19 cellular contexts compared by ENCODE assay signal in the genomic region with DNA sequence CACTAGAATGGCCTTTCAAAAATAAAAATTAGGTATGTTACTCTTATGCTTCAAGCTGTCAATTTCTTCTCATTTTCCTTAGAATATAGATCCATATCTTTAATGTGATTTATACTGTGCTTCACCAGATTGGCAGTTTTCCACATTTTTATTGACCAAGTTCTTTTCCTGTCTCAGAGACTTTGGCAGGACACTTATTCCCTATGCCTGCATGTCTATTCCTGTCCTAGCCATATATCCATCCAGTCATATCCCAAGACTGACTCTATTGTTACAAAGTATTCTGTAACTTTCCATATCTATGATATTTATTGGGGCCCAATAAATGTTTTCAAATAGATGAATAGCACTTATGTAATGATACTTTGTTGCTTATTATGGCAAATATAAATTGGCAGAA.
DNase-seq lines count a peak whose midpoint lies in the region; ATAC-seq, FAIRE-seq and TF ChIP-seq lines count a peak whose summit lies in the region.
"Had no signal": no experiment of that assay in that cellular context is flagged by ENCODE, and none has a peak within 500 bp of the region (broad histone marks: within the 10 kb centered on the region; RNA-seq: fewer than 3 reads in every experiment).

No MANE protein-coding gene starts in this region.

- H3K27ac ChIP-seq in RWPE1 (no peak overlapping the region), foreskin keratinocyte (no peak overlapping the region), SK-N-SH (ENCODE audit: low read depth in 2 of 2, low read length in 1 of 2) (no peak overlapping the region)

- no peaks in the 10 kb centered on the region for H3K9me3 ChIP-seq in SK-N-SH
- H3K9me3 ChIP-seq: HAP-1 had no signal

- FAIRE-seq in bronchial epithelial cell (lab: Jason Lieb, UNC): no peak
- FAIRE-seq: G401.6, GM12892, H54 had no signal

- TF ChIP-seq CTCF in RWPE1 (conservative IDR thresholded peaks at IDR 0.05; ENCODE audit: low read depth) (no peak), bronchial epithelial cell (IDR thresholded peaks at IDR 0.05; ENCODE audit: insufficient read depth, low read length, severe bottlenecking) (no peak), foreskin keratinocyte (conservative IDR thresholded peaks at IDR 0.05) (no peak), SK-N-SH (IDR thresholded peaks at IDR 0.05) (no peak)

- no peaks in the 10 kb centered on the region for H3K27me3 ChIP-seq in bronchial epithelial cell (ENCODE audit: control insufficient read depth, insufficient read depth, low read length)
- H3K27me3 ChIP-seq in foreskin keratinocyte: no peaks in the 10 kb centered on the region
- no peaks in the 10 kb centered on the region for H3K27me3 ChIP-seq in SK-N-SH (ENCODE audit: insufficient read depth)

- H3K9me2 ChIP-seq in SK-N-SH: no peaks in the 10 kb centered on the region

- no peak overlapping the region for H3K4me3 ChIP-seq in bronchial epithelial cell (ENCODE audit: low read depth, low read length)
- H3K4me3 ChIP-seq in SK-N-SH (ENCODE audit: low read depth in 2 of 2, low read length in 1 of 2): no peak overlapping the region
- H3K4me3 ChIP-seq: HAP-1 had no signal

- H2AFZ ChIP-seq in SK-N-SH (ENCODE audit: low read depth): no peak overlapping the region

- CTCF ChIA-PET in RWPE1 (lab: Yijun Ruan, JAX) (no interaction called here), SK-N-SH (lab: Yijun Ruan, JAX) (no interaction called here)

- H3K36me3 ChIP-seq in bronchial epithelial cell (ENCODE audit: control insufficient read depth, insufficient read depth, low read length) (no peaks in the 10 kb centered on the region), SK-N-SH (replicated peaks in 1 of 2; ENCODE audit: control insufficient read depth in 1 of 2, insufficient read depth in 2 of 2, low read length in 1 of 2) (no peaks in the 10 kb centered on the region)
- H3K36me3 ChIP-seq: HAP-1 had no signal

- H3K79me2 ChIP-seq in SK-N-SH (ENCODE audit: insufficient read depth): no peaks in the 10 kb centered on the region

- no peaks in the 10 kb centered on the region for H3K4me1 ChIP-seq in foreskin keratinocyte
- H3K4me1 ChIP-seq in SK-N-SH (ENCODE audit: control insufficient read depth in 1 of 2, insufficient read depth in 2 of 2, low read depth in 1 of 2, low read length in 1 of 2): no peaks in the 10 kb centered on the region
- H3K4me1 ChIP-seq: HAP-1 had no signal

- TF ChIP-seq EP300 in SK-N-SH (IDR thresholded peaks at IDR 0.05; ENCODE audit: borderline replicate concordance in 1 of 2, low read depth in 1 of 2, low read length in 1 of 2): no peak

- ATAC-seq in foreskin keratinocyte: no peak

- no peak for TF ChIP-seq RAD21 in SK-N-SH (IDR thresholded peaks at IDR 0.05; ENCODE audit: low read length)

- H3K4me2 ChIP-seq in SK-N-SH: no peak overlapping the region

- H3F3A ChIP-seq in SK-N-SH (replicated peaks; ENCODE audit: insufficient read depth): no peaks in the 10 kb centered on the region

- POLR2A ChIA-PET in RWPE1 (lab: Yijun Ruan, JAX; ENCODE audit: low non-redundant PET): no interaction called here
- POLR2A ChIA-PET in SK-N-SH (lab: Yijun Ruan, JAX): no interaction called here

- DNase-seq in NCI-H446 treated with DMSO at 0.1 percent for 48 hours (lab: John Stamatoyannopoulos, UW) (peak; percentile 53), RWPE1 (ENCODE audit: low spot score) (peak; percentile 5), bronchial epithelial cell (ENCODE audit: low read depth) (peak; percentile 50), foreskin keratinocyte (peak; percentile 4 to 44), SK-N-SH (no peak), NCI-H524 (lab: John Stamatoyannopoulos, UW) (no peak), DMS53 treated with DMSO at 0.1 percent for 48 hours (lab: John Stamatoyannopoulos, UW; ENCODE audit: unreplicated experiment) (no peak)
- DNase-seq: C1 segment of cervical spinal cord; Calu3; CD4-positive, alpha-beta memory T cell; COR-L47; DMS53; DND-41; GOT3; HFFc6 had no signal

- no peak overlapping the region for H3K9ac ChIP-seq in SK-N-SH

- H4K20me1 ChIP-seq in SK-N-SH (ENCODE audit: insufficient read depth): no peaks in the 10 kb centered on the region

TF ChIP-seq in SK-N-SH, 30 proteins besides CTCF, POLR2A, EP300 and RAD21:
- TF ChIP-seq POLR2AphosphoS5 (IDR thresholded peaks at IDR 0.05; ENCODE audit: low read depth, low read length): no peak
- no peak for TF ChIP-seq FOXM1 (IDR thresholded peaks at IDR 0.05; ENCODE audit: low read depth)
- TF ChIP-seq, protein P1, sequence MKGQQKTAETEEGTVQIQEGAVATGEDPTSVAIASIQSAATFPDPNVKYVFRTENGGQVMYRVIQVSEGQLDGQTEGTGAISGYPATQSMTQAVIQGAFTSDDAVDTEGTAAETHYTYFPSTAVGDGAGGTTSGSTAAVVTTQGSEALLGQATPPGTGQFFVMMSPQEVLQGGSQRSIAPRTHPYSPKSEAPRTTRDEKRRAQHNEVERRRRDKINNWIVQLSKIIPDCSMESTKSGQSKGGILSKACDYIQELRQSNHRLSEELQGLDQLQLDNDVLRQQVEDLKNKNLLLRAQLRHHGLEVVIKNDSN (IDR thresholded peaks at IDR 0.05; ENCODE audit: borderline replicate concordance, low read depth): no peak
- TF ChIP-seq TCF12 (IDR thresholded peaks at IDR 0.05): no peak
- TF ChIP-seq MEF2A (IDR thresholded peaks at IDR 0.05; ENCODE audit: borderline replicate concordance, low read depth): no peak
- no peak for TF ChIP-seq SIN3A (IDR thresholded peaks at IDR 0.05; ENCODE audit: borderline replicate concordance, low read depth, low read length)
- TF ChIP-seq TEAD4 (IDR thresholded peaks at IDR 0.05; ENCODE audit: borderline replicate concordance, insufficient read depth): no peak
- no peak for TF ChIP-seq MXI1 (IDR thresholded peaks at IDR 0.05; ENCODE audit: low read depth, low read length)
- TF ChIP-seq, protein P2, sequence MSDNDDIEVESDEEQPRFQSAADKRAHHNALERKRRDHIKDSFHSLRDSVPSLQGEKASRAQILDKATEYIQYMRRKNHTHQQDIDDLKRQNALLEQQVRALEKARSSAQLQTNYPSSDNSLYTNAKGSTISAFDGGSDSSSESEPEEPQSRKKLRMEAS (IDR thresholded peaks at IDR 0.05; ENCODE audit: low read depth): no peak
- TF ChIP-seq, protein P3, sequence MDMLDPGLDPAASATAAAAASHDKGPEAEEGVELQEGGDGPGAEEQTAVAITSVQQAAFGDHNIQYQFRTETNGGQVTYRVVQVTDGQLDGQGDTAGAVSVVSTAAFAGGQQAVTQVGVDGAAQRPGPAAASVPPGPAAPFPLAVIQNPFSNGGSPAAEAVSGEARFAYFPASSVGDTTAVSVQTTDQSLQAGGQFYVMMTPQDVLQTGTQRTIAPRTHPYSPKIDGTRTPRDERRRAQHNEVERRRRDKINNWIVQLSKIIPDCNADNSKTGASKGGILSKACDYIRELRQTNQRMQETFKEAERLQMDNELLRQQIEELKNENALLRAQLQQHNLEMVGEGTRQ (IDR thresholded peaks at IDR 0.05; ENCODE audit: borderline replicate concordance, low read depth, low read length): no peak
- no peak for TF ChIP-seq NRF1 (IDR thresholded peaks at IDR 0.05; ENCODE audit: low read depth, low read length)
- no peak for TF ChIP-seq RFX5 (IDR thresholded peaks at IDR 0.05; ENCODE audit: low read length)
- TF ChIP-seq, protein P4, sequence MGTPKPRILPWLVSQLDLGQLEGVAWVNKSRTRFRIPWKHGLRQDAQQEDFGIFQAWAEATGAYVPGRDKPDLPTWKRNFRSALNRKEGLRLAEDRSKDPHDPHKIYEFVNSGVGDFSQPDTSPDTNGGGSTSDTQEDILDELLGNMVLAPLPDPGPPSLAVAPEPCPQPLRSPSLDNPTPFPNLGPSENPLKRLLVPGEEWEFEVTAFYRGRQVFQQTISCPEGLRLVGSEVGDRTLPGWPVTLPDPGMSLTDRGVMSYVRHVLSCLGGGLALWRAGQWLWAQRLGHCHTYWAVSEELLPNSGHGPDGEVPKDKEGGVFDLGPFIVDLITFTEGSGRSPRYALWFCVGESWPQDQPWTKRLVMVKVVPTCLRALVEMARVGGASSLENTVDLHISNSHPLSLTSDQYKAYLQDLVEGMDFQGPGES (IDR thresholded peaks at IDR 0.05; ENCODE audit: low read depth, low read length): no peak

Comparison
In these comparisons a context has a peak if more than half of its experiments do, and no peak if none do; other contexts are left out.
1. DNase-seq: peak in NCI-H446 treated with DMSO at 0.1 percent for 48 hours (single experiment), RWPE1 (single experiment), bronchial epithelial cell (single experiment) and foreskin keratinocyte (2 of 2); none in SK-N-SH (single experiment), NCI-H524 (0 of 2) and DMS53 treated with DMSO at 0.1 percent for 48 hours (single experiment).